ENCODE assay signal across 11 cellular contexts in genomic region chr10:45553613-45554012, GRCh38.
DNase-seq lines count a peak whose midpoint lies in the region; ATAC-seq and TF ChIP-seq lines count a peak whose summit lies in the region.
"Had no signal": no experiment of that assay in that cellular context is flagged by ENCODE, and none has a peak within 500 bp of the region (broad histone marks: within the 10 kb centered on the region; RNA-seq: fewer than 3 reads in every experiment).

No MANE protein-coding gene starts in this region.

- no peak for TF ChIP-seq CTCF in activated B cell treated with CpG ODN at 0.5 μM for 24 hours (IDR thresholded peaks at IDR 0.05)

- peak overlapping the region; percentile 30 for H3K27ac Mint-ChIP-seq in activated T-cell treated with anti-CD3 and anti-CD28 coated beads, Interleukin-2, amount 50 U/mL, for 72 hours
- peak overlapping the region; percentile 41 for H3K27ac Mint-ChIP-seq in activated B cell treated with CpG ODN at 0.5 μM for 24 hours
- H3K27ac Mint-ChIP-seq: CD4-positive, CD25-positive, alpha-beta regulatory T cell; GM23338; H9 had no signal

- peaks cover 1 to 3% of the 10 kb centered on the region in 2 donors for H3K9me3 Mint-ChIP-seq in activated T-cell treated with anti-CD3 and anti-CD28 coated beads, Interleukin-2, amount 50 U/mL, for 72 hours
- H3K9me3 Mint-ChIP-seq in activated B cell treated with CpG ODN at 0.5 μM for 24 hours, result no peaks in the 10 kb centered on the region
- H3K9me3 Mint-ChIP-seq: CD4-positive, CD25-positive, alpha-beta regulatory T cell; GM23338; H9 had no signal

- intact Hi-C loops in activated B cell treated with CpG ODN at 0.5 μM for 24 hours (cut with micrococcal nuclease), result no loop called here

- CTCF ChIA-PET in activated B cell treated with CpG ODN at 0.5 μM for 24 hours (lab: Charles Lee), result no interaction called here

- peaks cover 23% of the 10 kb centered on the region for H3K4me1 Mint-ChIP-seq in activated T-cell treated with anti-CD3 and anti-CD28 coated beads, Interleukin-2, amount 50 U/mL, for 72 hours (ENCODE audit: low read depth)
- peaks cover 27% of the 10 kb centered on the region for H3K4me1 Mint-ChIP-seq in activated B cell treated with CpG ODN at 0.5 μM for 24 hours

- no peaks in the 10 kb centered on the region for H3K27me3 Mint-ChIP-seq in activated T-cell treated with anti-CD3 and anti-CD28 coated beads, Interleukin-2, amount 50 U/mL, for 72 hours (ENCODE audit: low read depth)
- no peaks in the 10 kb centered on the region for H3K27me3 Mint-ChIP-seq in activated B cell treated with CpG ODN at 0.5 μM for 24 hours
- H3K27me3 Mint-ChIP-seq: CD4-positive, CD25-positive, alpha-beta regulatory T cell had no signal

- H3K36me3 Mint-ChIP-seq in activated T-cell treated with anti-CD3 and anti-CD28 coated beads, Interleukin-2, amount 50 U/mL, for 72 hours (ENCODE audit: insufficient read depth in 2 of 2), result peaks cover 0 to 2% of the 10 kb centered on the region in 2 donors
- H3K36me3 Mint-ChIP-seq in activated B cell treated with CpG ODN at 0.5 μM for 24 hours (ENCODE audit: low read depth), result peaks cover 34% of the 10 kb centered on the region

- POLR2A ChIA-PET in activated B cell treated with CpG ODN at 0.5 μM for 24 hours (lab: Charles Lee), result interaction anchor here (0.6 kb wide), 1 partner anchor 93 kb away, joined by 3 read pairs; no protein-coding TSS in a partner anchor

- DNase-seq in activated T-cell treated with anti-CD3 and anti-CD28 coated beads, Interleukin-2, amount 50 U/mL, for 72 hours, result no peak
- DNase-seq in activated T-cell treated with anti-CD3 and anti-CD28 coated beads for 4 hours (no peak), activated B cell treated with CpG ODN at 0.5 μM for 24 hours (no peak), NCI-H774 (lab: John Stamatoyannopoulos, UW) (no peak)
- DNase-seq in NK-92 treated with Interleukin-12 subunit alpha and Interleukin-12 subunit beta, amount 100 ng/mL, for 24 hours (lab: John Stamatoyannopoulos, UW), result no peak
- DNase-seq: CD4-positive, CD25-positive, alpha-beta regulatory T cell; H9; IMR-90 had no signal

- no peak overlapping the region for H3K4me3 Mint-ChIP-seq in activated T-cell treated with anti-CD3 and anti-CD28 coated beads, Interleukin-2, amount 50 U/mL, for 72 hours
- peak overlapping the region; percentile 2 for H3K4me3 Mint-ChIP-seq in activated B cell treated with CpG ODN at 0.5 μM for 24 hours
- H3K4me3 Mint-ChIP-seq: CD4-positive, CD25-positive, alpha-beta regulatory T cell; GM23338; H9 had no signal

- no peak for ATAC-seq in activated T-cell treated with anti-CD3 and anti-CD28 coated beads, Interleukin-2, amount 50 U/mL, for 72 hours (replicated peaks in 1 of 2)
- ATAC-seq in activated B cell treated with CpG ODN at 0.5 μM for 24 hours (ENCODE audit: low read depth) (no peak), esophagus mucosa (peak; percentile 78), HG03097 (IDR thresholded peaks at IDR 0.05; ENCODE audit: low FRiP score, unreplicated experiment) (no peak)
- ATAC-seq: GM23338 had no signal
